9 cellular contexts compared by ENCODE assay signal in the genomic region with DNA sequence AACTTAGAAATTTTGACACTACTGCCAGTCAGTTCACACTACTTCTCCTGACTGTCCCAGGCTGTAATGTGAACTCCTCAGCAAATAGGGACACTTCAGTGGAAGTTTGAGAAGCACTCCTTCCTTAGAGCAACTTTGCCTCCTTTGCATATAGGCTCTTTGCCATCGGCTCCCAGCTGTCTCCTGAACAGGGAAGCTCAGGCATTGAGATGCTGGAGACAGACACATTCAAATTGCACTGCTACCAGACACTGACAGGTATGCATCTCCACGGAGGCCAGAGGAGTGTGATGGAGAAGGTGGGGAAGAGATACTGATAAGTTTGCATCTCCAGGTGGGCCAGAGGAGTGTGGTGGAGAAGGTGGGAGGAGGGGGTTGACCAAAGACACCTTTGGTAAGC. TPM values are rescaled to one million over a fixed set of nuclear protein-coding genes. Genes with fewer than 3 reads are reported as not detected.
DNase-seq lines count a peak whose midpoint lies in the region; ATAC-seq and TF ChIP-seq lines count a peak whose summit lies in the region.
"Had no signal": no experiment of that assay in that cellular context is flagged by ENCODE, and none has a peak within 500 bp of the region (broad histone marks: within the 10 kb centered on the region; RNA-seq: fewer than 3 reads in every experiment).

No MANE protein-coding gene starts in this region.

- TF ChIP-seq RAD21 in SK-N-SH (IDR thresholded peaks at IDR 0.05; ENCODE audit: low read length): no peak

- peaks cover 32% of the 10 kb centered on the region for H3F3A ChIP-seq in SK-N-SH (replicated peaks; ENCODE audit: insufficient read depth)

- no peaks in the 10 kb centered on the region for H3K9me3 ChIP-seq in SK-N-SH
- H3K9me3 ChIP-seq in iPS-15b (ENCODE audit: control insufficient read depth, insufficient read depth, low read length): no peaks in the 10 kb centered on the region
- H3K9me3 ChIP-seq in spleen: no peaks in the 10 kb centered on the region

- H3K9me2 ChIP-seq in SK-N-SH: no peaks in the 10 kb centered on the region

- H3K4me1 ChIP-seq in SK-N-SH (ENCODE audit: control insufficient read depth in 1 of 2, insufficient read depth in 2 of 2, low read depth in 1 of 2, low read length in 1 of 2) (peaks cover 15 to 29% of the 10 kb centered on the region in 2 experiments), iPS-15b (ENCODE audit: control insufficient read depth, insufficient read depth, low read length) (peaks cover 2% of the 10 kb centered on the region), spleen (peaks cover 40 to 88% (median 67%) of the 10 kb centered on the region in 6 donors)

- H3K9ac ChIP-seq in SK-N-SH (peak overlapping the region; percentile 95; the same call in 1 of the 2 replicates), iPS-15b (ENCODE audit: low read depth, low read length) (no peak overlapping the region)

- H3K9me3 Mint-ChIP-seq in activated B cell treated with CpG ODN at 0.5 μM for 24 hours: no peaks in the 10 kb centered on the region

- intact Hi-C loops in activated B cell treated with CpG ODN at 0.5 μM for 24 hours (cut with micrococcal nuclease): loop anchor here (5.0 kb wide), 2 partner anchors 177 to 228 kb away; partner anchors contain the start of gene DDX6
- intact Hi-C loops in spleen (cut with DNase I; ENCODE audit: low total_unique reads): no loop called here

- peaks cover 16% of the 10 kb centered on the region for H4K20me1 ChIP-seq in SK-N-SH (ENCODE audit: insufficient read depth)

- DNase-seq in SK-N-SH: no peak
- DNase-seq in activated B cell treated with CpG ODN at 0.5 μM for 24 hours: no peak
- no peak for DNase-seq in spleen
- DNase-seq in GM10248 (ENCODE audit: extremely low spot score): no peak
- DNase-seq in HUDEP-2 (lab: John Stamatoyannopoulos, UW; ENCODE audit: unreplicated experiment in 76 of 76): no peak
- no peak for DNase-seq in RKO (ENCODE audit: low spot score)
- DNase-seq: ACHN had no signal

- POLR2A ChIA-PET in SK-N-SH (lab: Yijun Ruan, JAX) (interaction anchor here (1.8 to 2.3 kb wide), 2 partner anchors 36 to 48 kb away, joined by 9 to 13 read pairs; partner anchors contain the start of genes HYOU1 and VPS11), activated B cell treated with CpG ODN at 0.5 μM for 24 hours (lab: Charles Lee) (interaction anchor here (0.6 to 3.4 kb wide), 7 partner anchors 10 to 87 kb away, joined by 3 to 33 read pairs (median 18); partner anchors contain the start of genes C2CD2L, CENATAC, DPAGT1 and HYOU1), GM10248 (lab: Yijun Ruan, JAX) (interaction anchor here (1.7 kb wide), 1 partner anchor 35 kb away, joined by 6 read pairs; no protein-coding TSS in a partner anchor)

- H3K27me3 ChIP-seq in SK-N-SH (ENCODE audit: insufficient read depth): no peaks in the 10 kb centered on the region
- H3K27me3 ChIP-seq in iPS-15b (ENCODE audit: control insufficient read depth, insufficient read depth, low read length): no peaks in the 10 kb centered on the region
- no peaks in the 10 kb centered on the region for H3K27me3 ChIP-seq in spleen (replicated peaks in 1 of 7)

- ATAC-seq in SK-N-SH treated with all-trans-retinoic acid at 6 μM for 48 hours (no peak), activated B cell treated with CpG ODN at 0.5 μM for 24 hours (ENCODE audit: low read depth) (no peak)

- no peak overlapping the region for H2AFZ ChIP-seq in SK-N-SH (ENCODE audit: low read depth)

- H3K4me3 ChIP-seq in SK-N-SH (ENCODE audit: low read depth in 2 of 2, low read length in 1 of 2) (peak overlapping the region; percentile 69 to 97), iPS-15b (ENCODE audit: low read depth, low read length) (peak overlapping the region; percentile 99), spleen (peak overlapping the region; percentile 66 to 94 (median 89))

- H3K36me3 Mint-ChIP-seq in activated B cell treated with CpG ODN at 0.5 μM for 24 hours (ENCODE audit: low read depth): peaks cover 81% of the 10 kb centered on the region

- H3K27ac ChIP-seq in SK-N-SH (ENCODE audit: low read depth in 2 of 2, low read length in 1 of 2) (no peak overlapping the region), spleen (peak overlapping the region in 3 of 8 donors; percentile 94 to 99 (median 98))

- CTCF ChIA-PET in SK-N-SH (lab: Yijun Ruan, JAX) (interaction anchor here (0.9 to 4.2 kb wide), 2 partner anchors 9 to 80 kb away, joined by 3 to 16 read pairs; partner anchors contain the start of gene SLC37A4), activated B cell treated with CpG ODN at 0.5 μM for 24 hours (lab: Charles Lee) (interaction anchor here (1.4 kb wide), 1 partner anchor 12 kb away, joined by 3 read pairs; no protein-coding TSS in a partner anchor), GM10248 (lab: Yijun Ruan, JAX) (interaction anchor here (1.0 to 2.1 kb wide), 3 partner anchors 8 to 11 kb away, joined by 3 to 6 read pairs (median 3); no protein-coding TSS in a partner anchor)

- H3K4me3 Mint-ChIP-seq in activated B cell treated with CpG ODN at 0.5 μM for 24 hours: peak overlapping the region; percentile 99

- H3K4me2 ChIP-seq in SK-N-SH: peak overlapping the region; percentile 91

- peaks cover 72% of the 10 kb centered on the region for H3K79me2 ChIP-seq in SK-N-SH (ENCODE audit: insufficient read depth)

- peaks cover 48 to 49% of the 10 kb centered on the region in 2 experiments for H3K36me3 ChIP-seq in SK-N-SH (replicated peaks in 1 of 2; ENCODE audit: control insufficient read depth in 1 of 2, insufficient read depth in 2 of 2, low read length in 1 of 2)
- peaks cover 42% of the 10 kb centered on the region for H3K36me3 ChIP-seq in iPS-15b (ENCODE audit: control insufficient read depth, insufficient read depth, low read length)
- H3K36me3 ChIP-seq in spleen: peaks cover 0 to 73% (median 53%) of the 10 kb centered on the region in 6 donors

- 4% methylated on average over 2 of the region's 2 CpGs for WGBS in SK-N-SH (ENCODE audit: low lambda C conversion rate)
- 42 to 73% (median 63%) methylated on average over 2 of the region's 2 CpGs for WGBS in spleen, 5 donors

- H3K27ac Mint-ChIP-seq in activated B cell treated with CpG ODN at 0.5 μM for 24 hours: no peak overlapping the region

- no peaks in the 10 kb centered on the region for H3K27me3 Mint-ChIP-seq in activated B cell treated with CpG ODN at 0.5 μM for 24 hours

- H3K4me1 Mint-ChIP-seq in activated B cell treated with CpG ODN at 0.5 μM for 24 hours: peaks cover 53% of the 10 kb centered on the region

- TF ChIP-seq CTCF in SK-N-SH (IDR thresholded peaks at IDR 0.05): no peak
- TF ChIP-seq CTCF in activated B cell treated with CpG ODN at 0.5 μM for 24 hours (IDR thresholded peaks at IDR 0.05): no peak
- TF ChIP-seq CTCF in spleen (IDR thresholded peaks at IDR 0.05 in 8 of 11, conservative IDR thresholded peaks at IDR 0.05 in 3 of 11): no peak
- TF ChIP-seq CTCF in GM10248 (IDR thresholded peaks at IDR 0.05; ENCODE audit: control extremely low read depth, extremely low read depth, low read depth, missing control alignments): no peak

- TF ChIP-seq POLR2A in spleen (IDR thresholded peaks at IDR 0.05): no peak

- no peak for TF ChIP-seq EP300 in SK-N-SH (IDR thresholded peaks at IDR 0.05; ENCODE audit: borderline replicate concordance in 1 of 2, low read depth in 1 of 2, low read length in 1 of 2)

TF ChIP-seq in SK-N-SH, 30 proteins besides CTCF, POLR2A, EP300 and RAD21 (continues in another document):
- TF ChIP-seq TAF1 (IDR thresholded peaks at IDR 0.05; ENCODE audit: borderline replicate concordance, low read depth, low read length) (no peak), ELF1 (IDR thresholded peaks at IDR 0.05) (no peak)

TF ChIP-seq in SK-N-SH treated with all-trans-retinoic acid at 6 μM for 48 hours, 23 proteins besides CTCF, POLR2A, EP300 and RAD21 (continues in another document):
- TF ChIP-seq CREB5 (CRISPR knock-in tag; IDR thresholded peaks at IDR 0.05; ENCODE audit: low read depth): no peak

RNA-seq across cellular contexts. Expression of gene TRAPPC4, which starts 1.4 kb away (rescaled TPM):
- polyA plus RNA-seq in SK-N-SH (2012; rRNA removed) (299 and 368 TPM in 2 replicates), spleen (10 to 100 TPM; 33.1 to 53.0 (median 47.6) TPM)
- polyA plus RNA-seq in SK-N-SH (2012; cell fraction: cytosol; rRNA removed): 280 and 301 TPM in 2 replicates
- 172 and 215 TPM in 2 replicates for polyA plus RNA-seq in SK-N-SH (2012; cell fraction: nucleus; rRNA removed)
- total RNA-seq in activated B cell treated with CpG ODN at 0.5 μM for 24 hours (56.8 and 60.1 TPM in 2 replicates), spleen (10 to 100 TPM; 43.0 to 61.8 (median 54.4) TPM)

RNA-seq across cellular contexts. Expression of gene RPS25, which starts 1.9 kb away (rescaled TPM):
- polyA plus RNA-seq in SK-N-SH (2012; rRNA removed): 2,335 and 2,688 TPM in 2 replicates
- polyA plus RNA-seq in SK-N-SH (2012; cell fraction: cytosol; rRNA removed): 3,219 and 4,860 TPM in 2 replicates
- 490 and 600 TPM in 2 replicates for polyA plus RNA-seq in SK-N-SH (2012; cell fraction: nucleus; rRNA removed)
- 2,191 and 2,534 TPM in 2 replicates for total RNA-seq in activated B cell treated with CpG ODN at 0.5 μM for 24 hours
- 1,000 to 10,000 TPM in 6 of 7 donors, 100 to 1,000 TPM in 1; 945 to 1,264 (median 1,141) TPM for total RNA-seq in spleen
- polyA plus RNA-seq in spleen: 1,000 to 10,000 TPM; 4,407 to 5,214 (median 4,978) TPM

RNA-seq across cellular contexts. Expression of gene SLC37A4, which starts 10.7 kb away (rescaled TPM):
- polyA plus RNA-seq in SK-N-SH (2012; rRNA removed) (21.8 and 22.1 TPM in 2 replicates), spleen (10 to 100 TPM in 2 of 3 donors, 1 to 10 TPM in 1; 8.2 to 12.6 (median 10.1) TPM)
- 12.6 and 17.4 TPM in 2 replicates for polyA plus RNA-seq in SK-N-SH (2012; cell fraction: cytosol; rRNA removed)
- 48.3 and 61.6 TPM in 2 replicates for polyA plus RNA-seq in SK-N-SH (2012; cell fraction: nucleus; rRNA removed)
- total RNA-seq in activated B cell treated with CpG ODN at 0.5 μM for 24 hours (12.0 and 12.1 TPM in 2 replicates), spleen (10 to 100 TPM in 6 of 7 donors, 1 to 10 TPM in 1; 9.9 to 26.0 (median 15.9) TPM)

RNA-seq across cellular contexts. Expression of gene CENATAC, which starts 22.1 kb away (rescaled TPM):
- polyA plus RNA-seq in SK-N-SH (2012; rRNA removed): 16.0 and 19.8 TPM in 2 replicates
- 5.4 and 6.3 TPM in 2 replicates for polyA plus RNA-seq in SK-N-SH (2012; cell fraction: cytosol; rRNA removed)
- polyA plus RNA-seq in SK-N-SH (2012; cell fraction: nucleus; rRNA removed): 103 and 135 TPM in 2 replicates
- total RNA-seq in activated B cell treated with CpG ODN at 0.5 μM for 24 hours: 66.4 and 85.7 TPM in 2 replicates
- total RNA-seq in spleen: 10 to 100 TPM; 39.2 to 86.2 (median 66.7) TPM
- 10 to 100 TPM; 27.0 to 80.8 (median 44.1) TPM for polyA plus RNA-seq in spleen

RNA-seq across cellular contexts. Expression of gene HYOU1, which starts 37.0 kb away (rescaled TPM):
- polyA plus RNA-seq in SK-N-SH (2012; rRNA removed): 90.8 and 105 TPM in 2 replicates
- polyA plus RNA-seq in SK-N-SH (2012; cell fraction: cytosol; rRNA removed): 64.8 and 77.2 TPM in 2 replicates
- polyA plus RNA-seq in SK-N-SH (2012; cell fraction: nucleus; rRNA removed): 99.7 and 113 TPM in 2 replicates
- 120 and 122 TPM in 2 replicates for total RNA-seq in activated B cell treated with CpG ODN at 0.5 μM for 24 hours
- 100 to 1,000 TPM in 3 of 7 donors, 10 to 100 TPM in 4; 48.2 to 131 (median 80.8) TPM for total RNA-seq in spleen
- 10 to 100 TPM; 12.3 to 22.7 (median 15.5) TPM for polyA plus RNA-seq in spleen
